In the genomic region with DNA sequence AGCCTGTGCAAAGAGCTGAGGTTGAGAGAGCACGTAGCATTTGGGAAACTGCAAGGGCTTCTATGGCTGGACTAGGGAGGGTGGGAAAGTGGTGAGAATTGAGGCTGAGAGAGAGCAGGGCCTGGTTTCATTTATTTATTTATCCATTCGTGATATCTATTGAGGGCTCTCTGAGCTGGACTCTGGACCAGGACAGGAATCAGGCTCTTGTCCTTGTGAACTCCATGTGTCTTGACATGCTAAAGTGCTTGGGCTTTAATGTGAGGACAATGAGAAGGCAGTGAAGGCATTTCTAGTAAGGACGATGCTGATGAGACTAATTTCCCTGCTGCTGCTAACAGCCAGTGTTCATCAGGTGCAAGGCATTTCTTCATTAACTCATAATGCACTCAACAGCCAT, we compare ENCODE assay signal across 31 cellular contexts.
"Had no signal": no experiment of that assay in that cellular context is flagged by ENCODE, and none has a peak within 500 bp of the region (broad histone marks: within the 10 kb centered on the region; RNA-seq: fewer than 3 reads in every experiment).

No MANE protein-coding gene starts in this region.

- H3K4me3 ChIP-seq: neural progenitor cell, ovary, psoas muscle, right lobe of liver, sigmoid colon, smooth muscle cell, spleen, suprapubic skin, testis, tibial artery, transverse colon, upper lobe of left lung, vagina had no signal

- H3K9me3 ChIP-seq: ovary, psoas muscle, right lobe of liver, sigmoid colon, spleen, suprapubic skin, testis, tibial artery, transverse colon, upper lobe of left lung, vagina had no signal

- H3K36me3 Mint-ChIP-seq: naive thymus-derived CD8-positive, alpha-beta T cell; natural killer cell treated with Interleukin-12 subunit alpha and Interleukin-12 subunit beta and Interleukin-15 and Interleukin-18, amount 100 ng/mL, for 72 hours; neural progenitor cell; stimulated activated memory B cell treated with anti-CD40 and anti-IgM and Interleukin-4, amounts not matched to agents 10 μg/mL and 1 μg/mL and 100 μg/mL, for 72 hours had no signal

- H3K36me3 ChIP-seq: neural progenitor cell, ovary, right lobe of liver, sigmoid colon, spleen, suprapubic skin, tibial artery, transverse colon, upper lobe of left lung, vagina had no signal

- H2AFZ ChIP-seq: neural progenitor cell, parathyroid adenoma had no signal

- H3K27me3 ChIP-seq: neural progenitor cell, ovary, right lobe of liver, sigmoid colon, spleen, suprapubic skin, testis, tibial artery, transverse colon, upper lobe of left lung, vagina had no signal

- H3K4me2 ChIP-seq: neural progenitor cell, smooth muscle cell had no signal

- H3K27ac Mint-ChIP-seq: naive thymus-derived CD8-positive, alpha-beta T cell; natural killer cell treated with Interleukin-12 subunit alpha and Interleukin-12 subunit beta and Interleukin-15 and Interleukin-18, amount 100 ng/mL, for 72 hours; progenitor cell of endocrine pancreas; stimulated activated memory B cell treated with anti-CD40 and anti-IgM and Interleukin-4, amounts not matched to agents 10 μg/mL and 1 μg/mL and 100 μg/mL, for 72 hours; stimulated activated naive CD8-positive, alpha-beta T cell treated with anti-CD3 and anti-CD28 coated beads, Interleukin-15, amount 100 ng/mL, for 72 hours had no signal

- FAIRE-seq: urothelium cell line had no signal

- H3K27ac ChIP-seq: neural progenitor cell, ovary, parathyroid adenoma, psoas muscle, right lobe of liver, sigmoid colon, spleen, suprapubic skin, testis, tibial artery, vagina had no signal

- H3K4me1 ChIP-seq: neural progenitor cell, parathyroid adenoma, psoas muscle, sigmoid colon, testis, tibial artery, vagina had no signal

- H3K4me1 Mint-ChIP-seq: neural progenitor cell; stimulated activated memory B cell treated with anti-CD40 and anti-IgM and Interleukin-4, amounts not matched to agents 10 μg/mL and 1 μg/mL and 100 μg/mL, for 72 hours had no signal

- DNase-seq: naive thymus-derived CD8-positive, alpha-beta T cell; occipital lobe; ovary; posterior cingulate gyrus; psoas muscle; right cardiac atrium; right lobe of liver; sigmoid colon; spleen; stimulated activated CD4-positive, alpha-beta T cell treated with anti-CD3 and anti-CD28 coated beads, Interleukin-12 subunit alpha, Interleukin-12 subunit beta, amount 100 ng/mL, for 4 hours; stimulated activated CD4-positive, alpha-beta T cell treated with anti-CD3 and anti-CD28 coated beads, Interleukin-1b, Interleukin-23, amount 100 ng/mL, for 48 hours; stimulated activated CD4-positive, alpha-beta T cell treated with anti-CD3 and anti-CD28 coated beads, Interleukin-4, amount 100 ng/mL, for 1 hour; stimulated activated CD4-positive, alpha-beta T cell treated with anti-CD3 and anti-CD28 coated beads, Interleukin-4, amount 100 ng/mL, for 4 hours; stimulated activated CD8-positive, alpha-beta memory T cell treated with anti-CD3 and anti-CD28 coated beads, Interleukin-4, amount 100 ng/mL, for 48 hours; stimulated activated naive CD4-positive, alpha-beta T cell; stimulated activated naive CD8-positive, alpha-beta T cell treated with anti-CD3 and anti-CD28 coated beads, Interleukin-15, amount 100 ng/mL, for 72 hours; stimulated activated naive CD8-positive, alpha-beta T cell treated with anti-CD3 and anti-CD28 coated beads, Interleukin-15, Interleukin-2, amounts not matched to agents 100 U/mL and 50 U/mL, for 24 hours; substantia nigra; testis; transverse colon; upper lobe of left lung had no signal

- H3K4me3 Mint-ChIP-seq: naive thymus-derived CD8-positive, alpha-beta T cell; natural killer cell treated with Interleukin-12 subunit alpha and Interleukin-12 subunit beta and Interleukin-15 and Interleukin-18, amount 100 ng/mL, for 72 hours; neural progenitor cell; stimulated activated memory B cell treated with anti-CD40 and anti-IgM and Interleukin-4, amounts not matched to agents 10 μg/mL and 1 μg/mL and 100 μg/mL, for 72 hours; stimulated activated naive CD8-positive, alpha-beta T cell treated with anti-CD3 and anti-CD28 coated beads, Interleukin-15, amount 100 ng/mL, for 72 hours had no signal

- H3K79me2 ChIP-seq: parathyroid adenoma had no signal

- H3K9me3 Mint-ChIP-seq: naive thymus-derived CD8-positive, alpha-beta T cell; natural killer cell treated with Interleukin-12 subunit alpha and Interleukin-12 subunit beta and Interleukin-15 and Interleukin-18, amount 100 ng/mL, for 72 hours; neural progenitor cell; stimulated activated memory B cell treated with anti-CD40 and anti-IgM and Interleukin-4, amounts not matched to agents 10 μg/mL and 1 μg/mL and 100 μg/mL, for 72 hours; stimulated activated naive CD8-positive, alpha-beta T cell treated with anti-CD3 and anti-CD28 coated beads, Interleukin-15, amount 100 ng/mL, for 72 hours had no signal
